ENCODE assay signal across 10 cellular contexts in genomic region chr13:97259787-97260641, GRCh38. TPM values are rescaled to one million over a fixed set of nuclear protein-coding genes. Genes with fewer than 3 reads are reported as not detected.
DNase-seq lines count a peak whose midpoint lies in the region; ATAC-seq and TF ChIP-seq lines count a peak whose summit lies in the region.
"Had no signal": no experiment of that assay in that cellular context is flagged by ENCODE, and none has a peak within 500 bp of the region (broad histone marks: within the 10 kb centered on the region; RNA-seq: fewer than 3 reads in every experiment).

No MANE protein-coding gene starts in this region.

- no peak overlapping the region for H3K4me3 Mint-ChIP-seq in activated naive CD4-positive, alpha-beta T cell treated with anti-CD3 and anti-CD28 coated beads, Interleukin-2, amount 10 ng/mL, durations not matched to agents 7 days and 5 days
- no peak overlapping the region for H3K4me3 Mint-ChIP-seq in central memory CD8-positive, alpha-beta T cell

- peak overlapping the region; percentile 25 for H3K27ac Mint-ChIP-seq in activated naive CD4-positive, alpha-beta T cell treated with anti-CD3 and anti-CD28 coated beads, Interleukin-2, amount 10 ng/mL, durations not matched to agents 7 days and 5 days
- H3K27ac Mint-ChIP-seq in central memory CD8-positive, alpha-beta T cell (ENCODE audit: low read depth): peak overlapping the region; percentile 63

- intact Hi-C loops in lower lobe of right lung (cut with DNase I) (no loop called here), aorta (cut with DNase I) (loop anchor here in 1 of 2 donors (5.0 to 10.0 kb wide), 2 partner anchors 38 to 175 kb away; partner anchors contain the start of genes MBNL2 and RAP2A)

- TF ChIP-seq CTCF in lower lobe of right lung (IDR thresholded peaks at IDR 0.05): no peak

- H3K4me3 ChIP-seq in lower lobe of right lung (no peak overlapping the region), aorta (ENCODE audit: low read length in 2 of 2) (no peak overlapping the region)

- no peak for ATAC-seq in central memory CD8-positive, alpha-beta T cell (replicated peaks; ENCODE audit: extremely low read depth, poor library complexity, severe bottlenecking)
- no peak for ATAC-seq in lower lobe of right lung
- ATAC-seq in aorta (ENCODE audit: low FRiP score): no peak
- no peak for ATAC-seq in HG03135 (IDR thresholded peaks at IDR 0.05; ENCODE audit: unreplicated experiment)
- ATAC-seq in GM19035 (IDR thresholded peaks at IDR 0.05; ENCODE audit: unreplicated experiment): no peak

- H3K4me1 ChIP-seq in lower lobe of right lung (peaks cover 73% of the 10 kb centered on the region), aorta (ENCODE audit: control insufficient read depth in 1 of 2, insufficient read depth in 2 of 2, low read length in 2 of 2) (peaks cover 22 to 24% of the 10 kb centered on the region in 2 donors)

- no peaks in the 10 kb centered on the region for H3K9me3 Mint-ChIP-seq in activated naive CD4-positive, alpha-beta T cell treated with anti-CD3 and anti-CD28 coated beads, Interleukin-2, amount 10 ng/mL, durations not matched to agents 7 days and 5 days
- H3K9me3 Mint-ChIP-seq in central memory CD8-positive, alpha-beta T cell: no peaks in the 10 kb centered on the region

- peaks cover 2% of the 10 kb centered on the region for H3K36me3 Mint-ChIP-seq in activated naive CD4-positive, alpha-beta T cell treated with anti-CD3 and anti-CD28 coated beads, Interleukin-2, amount 10 ng/mL, durations not matched to agents 7 days and 5 days
- peaks cover 15% of the 10 kb centered on the region for H3K36me3 Mint-ChIP-seq in central memory CD8-positive, alpha-beta T cell (ENCODE audit: insufficient read depth)

- no peak for DNase-seq in activated naive CD4-positive, alpha-beta T cell treated with anti-CD3 and anti-CD28 coated beads, Interleukin-2, amount 10 ng/mL, durations not matched to agents 7 days and 5 days
- DNase-seq in activated naive CD4-positive, alpha-beta T cell treated with Interleukin-2 at 50 U/mL for 16 hours: no peak
- DNase-seq in central memory CD8-positive, alpha-beta T cell (ENCODE audit: low spot score in 2 of 2): no peak
- DNase-seq in lower lobe of right lung (no peak), aorta (no peak)
- DNase-seq in stimulated activated CD4-positive, alpha-beta T cell treated with anti-CD3 and anti-CD28 coated beads, Interleukin-4, amount 100 ng/mL, for 1 hour: no peak
- DNase-seq: DND-41, WERI-Rb-1 had no signal

- H3K27me3 Mint-ChIP-seq in activated naive CD4-positive, alpha-beta T cell treated with anti-CD3 and anti-CD28 coated beads, Interleukin-2, amount 10 ng/mL, durations not matched to agents 7 days and 5 days: no peaks in the 10 kb centered on the region
- H3K27me3 Mint-ChIP-seq in central memory CD8-positive, alpha-beta T cell: no peaks in the 10 kb centered on the region

- H3K27ac ChIP-seq in lower lobe of right lung: peak overlapping the region; percentile 13
- peak overlapping the region; percentile 18 to 64 for H3K27ac ChIP-seq in aorta (ENCODE audit: low read depth in 1 of 2, low read length in 2 of 2)
- H3K27ac ChIP-seq: WERI-Rb-1 had no signal

- H3K36me3 ChIP-seq in lower lobe of right lung: no peaks in the 10 kb centered on the region
- H3K36me3 ChIP-seq in aorta (ENCODE audit: control insufficient read depth in 1 of 2, insufficient read depth in 2 of 2, low read length in 1 of 2): no peaks in the 10 kb centered on the region
- H3K36me3 ChIP-seq: WERI-Rb-1 had no signal

- CTCF ChIA-PET in activated naive CD4-positive, alpha-beta T cell treated with anti-CD3 and anti-CD28 coated beads, Interleukin-2, amount 10 ng/mL, durations not matched to agents 7 days and 5 days (lab: Charles Lee): no interaction called here

- H3K27me3 ChIP-seq in lower lobe of right lung (ENCODE audit: low read depth): no peaks in the 10 kb centered on the region
- no peaks in the 10 kb centered on the region for H3K27me3 ChIP-seq in aorta (ENCODE audit: control insufficient read depth in 1 of 2, insufficient read depth in 2 of 2, low read length in 1 of 2)

- 77 to 78% methylated on average over 13 of the region's 13 CpGs for WGBS in aorta, 2 donors

- H3K4me1 Mint-ChIP-seq in activated naive CD4-positive, alpha-beta T cell treated with anti-CD3 and anti-CD28 coated beads, Interleukin-2, amount 10 ng/mL, durations not matched to agents 7 days and 5 days: peaks cover 48% of the 10 kb centered on the region
- H3K4me1 Mint-ChIP-seq in central memory CD8-positive, alpha-beta T cell: peaks cover 79% of the 10 kb centered on the region

- H3K9me3 ChIP-seq in lower lobe of right lung (no peaks in the 10 kb centered on the region), aorta (ENCODE audit: control insufficient read depth, low read length) (no peaks in the 10 kb centered on the region)

RNA-seq across cellular contexts. Expression of gene MBNL2, which starts 37.9 kb away (rescaled TPM):
- total RNA-seq in lower lobe of right lung (58.2 TPM), aorta (10 to 100 TPM; 73.4 to 79.4 TPM)
- 10 to 100 TPM; 26.5 to 38.0 TPM for polyA plus RNA-seq in aorta
